ENCODE assay signal across 8 cellular contexts in genomic region chr6:39812853-39813533, GRCh38. TPM values are rescaled to one million over a fixed set of nuclear protein-coding genes. Genes with fewer than 3 reads are reported as not detected.
A peak's percentile ranks its signal among the peaks of the same experiment; 100 is the strongest.
DNase-seq lines count a peak whose midpoint lies in the region; ATAC-seq and TF ChIP-seq lines count a peak whose summit lies in the region.

No MANE protein-coding gene starts in this region.

- H3K4me1 ChIP-seq in Karpas-422 (ENCODE audit: low read length) (peaks cover 10% of the 10 kb centered on the region), stomach smooth muscle (ENCODE audit: control insufficient read depth, insufficient read depth, low read length) (peaks cover 69% of the 10 kb centered on the region), H9 (ENCODE audit: insufficient read depth, low read length) (peaks cover 5% of the 10 kb centered on the region; the same call in 1 of the 2 replicates)

- H3K4me1 Mint-ChIP-seq in H9: peaks cover 32 to 52% of the 10 kb centered on the region in 2 experiments
- H3K4me1 Mint-ChIP-seq in activated CD4-positive, alpha-beta T cell treated with anti-CD3 and anti-CD28 coated beads, Interleukin-2, amount 10 ng/mL, durations not matched to agents 7 days and 5 days: no peaks in the 10 kb centered on the region

- H3K27me3 Mint-ChIP-seq in H9 (ENCODE audit: low read depth): peaks cover 6% of the 10 kb centered on the region
- H3K27me3 Mint-ChIP-seq in activated CD4-positive, alpha-beta T cell treated with anti-CD3 and anti-CD28 coated beads, Interleukin-2, amount 10 ng/mL, durations not matched to agents 7 days and 5 days: peaks cover 5% of the 10 kb centered on the region

- H3K4me2 ChIP-seq in Karpas-422 (ENCODE audit: low read depth, low read length, poor library complexity, severe bottlenecking): peak overlapping the region; percentile 4
- H3K4me2 ChIP-seq in H9 (ENCODE audit: insufficient read depth, insufficient read length, low read length): no peak overlapping the region

- H2BK20ac ChIP-seq in H9 (ENCODE audit: low read depth, low read length, poor library complexity, severe bottlenecking): no peak overlapping the region

- H3K14ac ChIP-seq in H9 (ENCODE audit: insufficient read depth, low read length): no peak overlapping the region

- H3K4me3 ChIP-seq in Karpas-422 (ENCODE audit: low read length): no peak overlapping the region
- no peak overlapping the region for H3K4me3 ChIP-seq in fibroblast of the aortic adventitia (ENCODE audit: low read depth, low read length)
- H3K4me3 ChIP-seq in stomach smooth muscle (ENCODE audit: low read length in 2 of 2): no peak overlapping the region

- no peak overlapping the region for H4K91ac ChIP-seq in H9 (ENCODE audit: insufficient read length, low read depth, low read length)

- H3K79me2 ChIP-seq in Karpas-422 (ENCODE audit: low read length): no peaks in the 10 kb centered on the region
- H3K79me2 ChIP-seq in H9 (ENCODE audit: insufficient read depth, low read length): no peaks in the 10 kb centered on the region

- TF ChIP-seq CTCF in fibroblast of the aortic adventitia (IDR thresholded peaks at IDR 0.05; ENCODE audit: insufficient read depth, low read length) (no peak), H9 (conservative IDR thresholded peaks at IDR 0.05) (no peak)

- no peak overlapping the region for H3K4ac ChIP-seq in H9 (ENCODE audit: low read depth, low read length)

- H2AK5ac ChIP-seq in H9 (ENCODE audit: insufficient read length, low read length): no peak overlapping the region

- H3K27ac ChIP-seq in Karpas-422 (ENCODE audit: low read length): no peak overlapping the region
- H3K27ac ChIP-seq in stomach smooth muscle (ENCODE audit: low read length): peak overlapping the region; percentile 41
- no peak overlapping the region for H3K27ac ChIP-seq in H9 (ENCODE audit: insufficient read length, low read depth, low read length)

- no peaks in the 10 kb centered on the region for H3K9me3 ChIP-seq in Karpas-422 (ENCODE audit: low read length)
- H3K9me3 ChIP-seq in stomach smooth muscle (ENCODE audit: control insufficient read depth in 2 of 2, low read length in 2 of 2): no peaks in the 10 kb centered on the region
- H3K9me3 ChIP-seq in H9 (ENCODE audit: control insufficient read depth, low read depth, low read length): no peaks in the 10 kb centered on the region

- H3K18ac ChIP-seq in H9 (ENCODE audit: insufficient read length, low read depth, low read length): no peak overlapping the region

- peak; percentile 71 for ATAC-seq in GM21360 (IDR thresholded peaks at IDR 0.05; ENCODE audit: unreplicated experiment)

- H2AFZ ChIP-seq in Karpas-422 (ENCODE audit: low read length): no peak overlapping the region
- no peak overlapping the region for H2AFZ ChIP-seq in H9 (ENCODE audit: low read length)

- H3K9ac ChIP-seq in Karpas-422 (ENCODE audit: low read length) (no peak overlapping the region), stomach smooth muscle (ENCODE audit: low read length in 2 of 2) (peak overlapping the region in 1 of 2 donors; percentile 42), H9 (ENCODE audit: extremely low read depth, insufficient read length, low read length) (no peak overlapping the region)

- H2BK5ac ChIP-seq in H9 (ENCODE audit: insufficient read length, low read length): no peak overlapping the region

- H2BK120ac ChIP-seq in H9 (ENCODE audit: low read depth, low read length, poor library complexity, severe bottlenecking): no peak overlapping the region

- no peaks in the 10 kb centered on the region for H3K9me2 ChIP-seq in Karpas-422 (replicated peaks; ENCODE audit: insufficient read depth, low read length)

- no peak overlapping the region for H3K23ac ChIP-seq in H9 (ENCODE audit: insufficient read length, low read depth, low read length)

- no peaks in the 10 kb centered on the region for H4K20me1 ChIP-seq in Karpas-422 (ENCODE audit: insufficient read depth, low read depth, low read length)
- no peaks in the 10 kb centered on the region for H4K20me1 ChIP-seq in H9 (ENCODE audit: control insufficient read depth, insufficient read depth, insufficient read length)

- CTCF ChIA-PET in activated CD4-positive, alpha-beta T cell treated with anti-CD3 and anti-CD28 coated beads, Interleukin-2, amount 10 ng/mL, durations not matched to agents 7 days and 5 days (lab: Charles Lee): no interaction called here

- no peaks in the 10 kb centered on the region for H3K23me2 ChIP-seq in H9 (ENCODE audit: insufficient read length, low read depth, low read length, poor library complexity, severe bottlenecking)

- POLR2A ChIA-PET in activated CD4-positive, alpha-beta T cell treated with anti-CD3 and anti-CD28 coated beads, Interleukin-2, amount 10 ng/mL, durations not matched to agents 7 days and 5 days (lab: Charles Lee): no interaction called here

- H3K56ac ChIP-seq in H9 (ENCODE audit: insufficient read length, low read depth, low read length): no peak overlapping the region

- H3K27ac Mint-ChIP-seq in H9: no peak overlapping the region
- H3K27ac Mint-ChIP-seq in activated CD4-positive, alpha-beta T cell treated with anti-CD3 and anti-CD28 coated beads, Interleukin-2, amount 10 ng/mL, durations not matched to agents 7 days and 5 days: no peak overlapping the region

- H3T11ph ChIP-seq in H9 (ENCODE audit: low read length): no peak overlapping the region

- H4K5ac ChIP-seq in H9 (ENCODE audit: insufficient read length, low read depth, low read length): no peak overlapping the region

- H2BK15ac ChIP-seq in H9 (ENCODE audit: low read depth, low read length): no peak overlapping the region

- H3K36me3 ChIP-seq in Karpas-422 (ENCODE audit: insufficient read depth, low read length) (no peaks in the 10 kb centered on the region), stomach smooth muscle (ENCODE audit: control insufficient read depth in 2 of 2, insufficient read depth in 2 of 2, low read length in 2 of 2) (peaks cover 0 to 3% of the 10 kb centered on the region in 2 donors)

- H3K9me3 Mint-ChIP-seq in H9: no peaks in the 10 kb centered on the region
- H3K9me3 Mint-ChIP-seq in activated CD4-positive, alpha-beta T cell treated with anti-CD3 and anti-CD28 coated beads, Interleukin-2, amount 10 ng/mL, durations not matched to agents 7 days and 5 days: no peaks in the 10 kb centered on the region

- H3K79me1 ChIP-seq in H9 (ENCODE audit: insufficient read depth, low read depth, low read length, poor library complexity, severe bottlenecking): no peaks in the 10 kb centered on the region

- H3K4me3 Mint-ChIP-seq in H9: no peak overlapping the region
- H3K4me3 Mint-ChIP-seq in activated CD4-positive, alpha-beta T cell treated with anti-CD3 and anti-CD28 coated beads, Interleukin-2, amount 10 ng/mL, durations not matched to agents 7 days and 5 days: no peak overlapping the region

- no peak overlapping the region for H2BK12ac ChIP-seq in H9 (ENCODE audit: insufficient read length, low read depth, low read length)

- DNase-seq in Ammon's horn (ENCODE audit: low spot score) (peak; percentile 41), Karpas-422 (peak; percentile 70), fibroblast of the aortic adventitia (ENCODE audit: low read depth) (peak; percentile 83), H9 (no peak), cerebellar cortex (ENCODE audit: low spot score) (no peak)
- no peak for DNase-seq in activated CD4-positive, alpha-beta T cell treated with anti-CD3 and anti-CD28 coated beads, Interleukin-2, amount 10 ng/mL, durations not matched to agents 7 days and 5 days

- H3K36me3 Mint-ChIP-seq in H9 (ENCODE audit: insufficient read depth in 1 of 3, low read depth in 3 of 3): no peaks in the 10 kb centered on the region
- no peaks in the 10 kb centered on the region for H3K36me3 Mint-ChIP-seq in activated CD4-positive, alpha-beta T cell treated with anti-CD3 and anti-CD28 coated beads, Interleukin-2, amount 10 ng/mL, durations not matched to agents 7 days and 5 days (ENCODE audit: low read depth)

- H3K27me3 ChIP-seq in Karpas-422 (ENCODE audit: low read length) (no peaks in the 10 kb centered on the region), stomach smooth muscle (ENCODE audit: control insufficient read depth in 1 of 2, insufficient read depth in 2 of 2, low read length in 2 of 2) (no peaks in the 10 kb centered on the region), H9 (ENCODE audit: insufficient read depth, low read length) (no peaks in the 10 kb centered on the region)

- no peak overlapping the region for H4K8ac ChIP-seq in H9 (replicated peaks; ENCODE audit: insufficient read length, low read depth, low read length)

- WGBS in H9 (ENCODE audit: extremely low coverage, insufficient read length, low lambda C conversion rate): no CpG with 5 or more reads among the region's 9 CpGs

RNA-seq across cellular contexts. Expression of gene DAAM2, which starts 20.8 kb away (rescaled TPM):
- not detected in 2 replicates for total RNA-seq in Karpas-422 (2014; rRNA removed; shearing (Covaris generic); ENCODE audit: low replicate concordance)
- total RNA-seq in fibroblast of the aortic adventitia (ENCODE audit: low replicate concordance): 3.4 and 11.5 TPM in 2 replicates
- 1.0 and 1.1 TPM in 2 replicates for total RNA-seq in H9 (2021)
- total RNA-seq in activated CD4-positive, alpha-beta T cell treated with anti-CD3 and anti-CD28 coated beads, Interleukin-2, amount 10 ng/mL, durations not matched to agents 7 days and 5 days: not detected

Comparison
In these comparisons a context has a peak if more than half of its experiments do, and no peak if none do; other contexts are left out.
1. DNase-seq: peak in Ammon's horn (single experiment), Karpas-422 (single experiment) and fibroblast of the aortic adventitia (single experiment); none in H9 (single experiment), cerebellar cortex (single experiment) and activated CD4-positive, alpha-beta T cell treated with anti-CD3 and anti-CD28 coated beads, Interleukin-2, amount 10 ng/mL, durations not matched to agents 7 days and 5 days (single experiment).